ENCODE assay signal across 1 cellular context in genomic region chr11:69049490-69049867, GRCh38.
TF ChIP-seq lines count a peak whose summit lies in the region.

No MANE protein-coding gene starts in this region.

TF ChIP-seq in GM12878, 131 proteins besides CTCF, POLR2A, EP300 and RAD21 (continued from another document):
- no peak for TF ChIP-seq ATF2 (IDR thresholded peaks at IDR 0.05; ENCODE audit: low read length)
- TF ChIP-seq NR2F1 (conservative IDR thresholded peaks at IDR 0.05): peak; percentile 42
- TF ChIP-seq ZSCAN29 (IDR thresholded peaks at IDR 0.05): no peak
- TF ChIP-seq ELK1 (IDR thresholded peaks at IDR 0.05; ENCODE audit: low read depth, low read length): no peak
- no peak for TF ChIP-seq JUND (IDR thresholded peaks at IDR 0.05; ENCODE audit: low read depth, low read length)
- no peak for TF ChIP-seq CBX3 (IDR thresholded peaks at IDR 0.05; ENCODE audit: borderline replicate concordance, low read depth)
- peak; percentile 65; the same call in 1 of the 2 replicates for TF ChIP-seq SPI1 (IDR thresholded peaks at IDR 0.05; ENCODE audit: borderline replicate concordance, insufficient read depth, low read depth, low read length)
- no peak for TF ChIP-seq SREBF1 (IDR thresholded peaks at IDR 0.05; ENCODE audit: low read length)
- no peak for TF ChIP-seq KAT2A (conservative IDR thresholded peaks at IDR 0.05; ENCODE audit: control insufficient read depth, low read depth, low read length)
- TF ChIP-seq CBFB (IDR thresholded peaks at IDR 0.05; ENCODE audit: low read depth): no peak
- TF ChIP-seq POLR2AphosphoS2 (IDR thresholded peaks at IDR 0.05; ENCODE audit: low read depth, low read length): no peak
- TF ChIP-seq ZBTB40 (IDR thresholded peaks at IDR 0.05; ENCODE audit: borderline replicate concordance): 0 out of 2 replicates have a peak, but pooled peaks have one; percentile 9
- peak in 1 of 2 experiments; percentile 43; a peak in 1 of 3 replicates for TF ChIP-seq EGR1 (IDR thresholded peaks at IDR 0.05; ENCODE audit: borderline replicate concordance in 1 of 2, low read depth in 2 of 2, low read length in 2 of 2)
- no peak for TF ChIP-seq ZBED1 (IDR thresholded peaks at IDR 0.05; ENCODE audit: borderline replicate concordance)
- no peak for TF ChIP-seq CHD4 (IDR thresholded peaks at IDR 0.05)
- TF ChIP-seq SMAD1 (IDR thresholded peaks at IDR 0.05; ENCODE audit: low read depth, partially characterized antibody): no peak
- TF ChIP-seq ZNF592 (IDR thresholded peaks at IDR 0.05): no peak
TF ChIP-seq in GM12878: peak in this region for 5.
